Comparison of ENCODE assay signal across 9 cellular contexts in genomic region chr7:138982204-138982623, GRCh38. TPM values are rescaled to one million over a fixed set of nuclear protein-coding genes. Genes with fewer than 3 reads are reported as not detected.
DNase-seq lines count a peak whose midpoint lies in the region; ATAC-seq lines count a peak whose summit lies in the region.
"Had no signal": no experiment of that assay in that cellular context is flagged by ENCODE, and none has a peak within 500 bp of the region (broad histone marks: within the 10 kb centered on the region; RNA-seq: fewer than 3 reads in every experiment).

No MANE protein-coding gene starts in this region.

- CTCF ChIA-PET in activated CD4-positive, alpha-beta memory T cell treated with anti-CD3 and anti-CD28 coated beads for 36 hours (lab: Charles Lee) = interaction anchor here (0.9 to 2.5 kb wide), 2 partner anchors 59 to 96 kb away, joined by 5 to 12 read pairs; no protein-coding TSS in a partner anchor

- intact Hi-C loops in activated CD4-positive, alpha-beta memory T cell treated with anti-CD3 and anti-CD28 coated beads for 36 hours (cut with micrococcal nuclease) = loop anchor here (10.0 kb wide), 1 partner anchor 237 kb away; no protein-coding TSS in a partner anchor

- H3K27me3 Mint-ChIP-seq in T-helper 1 cell treated with Interleukin-12 subunit alpha and Interleukin-12 subunit beta and Interleukin-4 antibody, amounts not matched to agents 30 μg/mL and 1 μg/mL, for 36 hours (ENCODE audit: low read depth) = peaks cover 58% of the 10 kb centered on the region
- H3K27me3 Mint-ChIP-seq in activated CD4-positive, alpha-beta memory T cell treated with anti-CD3 and anti-CD28 coated beads for 36 hours = peaks cover 35% of the 10 kb centered on the region
- H3K27me3 Mint-ChIP-seq in stimulated activated naive CD8-positive, alpha-beta T cell treated with anti-CD3 and anti-CD28 coated beads, Interleukin-15, amount 100 ng/mL, for 72 hours = peaks cover 50% of the 10 kb centered on the region

- ATAC-seq in stimulated activated naive CD8-positive, alpha-beta T cell treated with anti-CD3 and anti-CD28 coated beads, Interleukin-15, amount 100 ng/mL, for 72 hours = no peak
- no peak for ATAC-seq in GM19452 (IDR thresholded peaks at IDR 0.05; ENCODE audit: unreplicated experiment)

- H3K27ac Mint-ChIP-seq in T-helper 1 cell treated with Interleukin-12 subunit alpha and Interleukin-12 subunit beta and Interleukin-4 antibody, amounts not matched to agents 30 μg/mL and 1 μg/mL, for 36 hours = no peak overlapping the region
- no peak overlapping the region for H3K27ac Mint-ChIP-seq in activated CD4-positive, alpha-beta memory T cell treated with anti-CD3 and anti-CD28 coated beads for 36 hours
- no peak overlapping the region for H3K27ac Mint-ChIP-seq in stimulated activated naive CD8-positive, alpha-beta T cell treated with anti-CD3 and anti-CD28 coated beads, Interleukin-15, amount 100 ng/mL, for 72 hours

- H3K36me3 Mint-ChIP-seq in T-helper 1 cell treated with Interleukin-12 subunit alpha and Interleukin-12 subunit beta and Interleukin-4 antibody, amounts not matched to agents 30 μg/mL and 1 μg/mL, for 36 hours (ENCODE audit: low read depth) = no peaks in the 10 kb centered on the region
- H3K36me3 Mint-ChIP-seq in activated CD4-positive, alpha-beta memory T cell treated with anti-CD3 and anti-CD28 coated beads for 36 hours = no peaks in the 10 kb centered on the region

- H3K4me1 ChIP-seq in iPS DF 6.9 (ENCODE audit: control insufficient read depth, insufficient read depth, low read length) = peaks cover 7% of the 10 kb centered on the region

- no CpG with 5 or more reads among the region's 14 CpGs for WGBS in iPS DF 6.9 (ENCODE audit: insufficient coverage, insufficient read length)

- H3K4me3 Mint-ChIP-seq in T-helper 1 cell treated with Interleukin-12 subunit alpha and Interleukin-12 subunit beta and Interleukin-4 antibody, amounts not matched to agents 30 μg/mL and 1 μg/mL, for 36 hours = peak overlapping the region; percentile 33
- H3K4me3 Mint-ChIP-seq in activated CD4-positive, alpha-beta memory T cell treated with anti-CD3 and anti-CD28 coated beads for 36 hours = peak overlapping the region; percentile 58
- H3K4me3 Mint-ChIP-seq in stimulated activated naive CD8-positive, alpha-beta T cell treated with anti-CD3 and anti-CD28 coated beads, Interleukin-15, amount 100 ng/mL, for 72 hours = peak overlapping the region; percentile 65 to 70

- H3K27ac ChIP-seq in iPS DF 6.9 (ENCODE audit: low read length) = no peak overlapping the region

- no peaks in the 10 kb centered on the region for H3K9me3 Mint-ChIP-seq in T-helper 1 cell treated with Interleukin-12 subunit alpha and Interleukin-12 subunit beta and Interleukin-4 antibody, amounts not matched to agents 30 μg/mL and 1 μg/mL, for 36 hours
- H3K9me3 Mint-ChIP-seq in activated CD4-positive, alpha-beta memory T cell treated with anti-CD3 and anti-CD28 coated beads for 36 hours = no peaks in the 10 kb centered on the region
- no peaks in the 10 kb centered on the region for H3K9me3 Mint-ChIP-seq in stimulated activated naive CD8-positive, alpha-beta T cell treated with anti-CD3 and anti-CD28 coated beads, Interleukin-15, amount 100 ng/mL, for 72 hours

- H3K27me3 ChIP-seq in iPS DF 6.9 (ENCODE audit: control insufficient read depth, insufficient read depth, low read length) = no peaks in the 10 kb centered on the region

- H3K4me1 Mint-ChIP-seq in T-helper 1 cell treated with Interleukin-12 subunit alpha and Interleukin-12 subunit beta and Interleukin-4 antibody, amounts not matched to agents 30 μg/mL and 1 μg/mL, for 36 hours (ENCODE audit: low read depth) = peaks cover 12% of the 10 kb centered on the region
- H3K4me1 Mint-ChIP-seq in activated CD4-positive, alpha-beta memory T cell treated with anti-CD3 and anti-CD28 coated beads for 36 hours (ENCODE audit: low read depth) = peaks cover 10% of the 10 kb centered on the region
- peaks cover 23% of the 10 kb centered on the region for H3K4me1 Mint-ChIP-seq in stimulated activated naive CD8-positive, alpha-beta T cell treated with anti-CD3 and anti-CD28 coated beads, Interleukin-15, amount 100 ng/mL, for 72 hours

- no peak for DNase-seq in T-helper 1 cell
- no peak for DNase-seq in activated CD4-positive, alpha-beta memory T cell treated with anti-CD3 and anti-CD28 coated beads for 36 hours
- DNase-seq in iPS DF 6.9 (ENCODE audit: low read depth, low spot score) = no peak
- DNase-seq in stimulated activated naive CD8-positive, alpha-beta T cell treated with anti-CD3 and anti-CD28 coated beads, Interleukin-15, amount 100 ng/mL, for 72 hours = no peak
- no peak for DNase-seq in NCI-H748 treated with DMSO at 0.1 percent for 48 hours (lab: John Stamatoyannopoulos, UW)
- no peak for DNase-seq in COLO668 (lab: John Stamatoyannopoulos, UW; ENCODE audit: unreplicated experiment)
- DNase-seq: cortex of kidney had no signal

- no peaks in the 10 kb centered on the region for H3K36me3 ChIP-seq in iPS DF 6.9 (ENCODE audit: control insufficient read depth, insufficient read depth, low read length)

- H3K9me3 ChIP-seq in iPS DF 6.9 (ENCODE audit: control insufficient read depth, insufficient read depth, low read length) = no peaks in the 10 kb centered on the region

- H3K4me3 ChIP-seq in iPS DF 6.9 (ENCODE audit: low read length) = peak overlapping the region; percentile 35; the same call in 1 of the 2 replicates

- POLR2A ChIA-PET in activated CD4-positive, alpha-beta memory T cell treated with anti-CD3 and anti-CD28 coated beads for 36 hours (lab: Charles Lee) = no interaction called here

RNA-seq across cellular contexts. Expression of gene KIAA1549, which starts 1.0 kb away (rescaled TPM):
- total RNA-seq in activated CD4-positive, alpha-beta memory T cell treated with anti-CD3 and anti-CD28 coated beads for 36 hours = under 1 TPM; 0.85 to 0.95 TPM

RNA-seq across cellular contexts. Expression of gene ZC3HAV1L, which starts 53.6 kb away (rescaled TPM):
- 10 to 100 TPM; 11.8 to 14.7 TPM for total RNA-seq in activated CD4-positive, alpha-beta memory T cell treated with anti-CD3 and anti-CD28 coated beads for 36 hours
